Comparison of ENCODE assay signal across 1 cellular context in genomic region chr17:41930009-41930832, GRCh38.
TF ChIP-seq lines count a peak whose summit lies in the region.

Gene ODAD4, plus strand, starts transcription at chr17:41930617. Its CDS starts 107 bp downstream, at chr17:41930724.

TF ChIP-seq in H1, 55 proteins besides CTCF, POLR2A, EP300 and RAD21 (continued from another document):
- TF ChIP-seq KDM4A (IDR thresholded peaks at IDR 0.05; ENCODE audit: low read depth, low read length, severe bottlenecking) (peak; percentile 47), KDM1A (IDR thresholded peaks at IDR 0.05; ENCODE audit: borderline replicate concordance, low read length) (peak; percentile 85), POLR2AphosphoS5 (IDR thresholded peaks at IDR 0.05; ENCODE audit: low read depth, low read length) (peak; percentile 83), HDAC6 (IDR thresholded peaks at IDR 0.05; ENCODE audit: low read depth, low read length) (no peak), CBX5 (IDR thresholded peaks at IDR 0.05; ENCODE audit: low read depth, low read length) (no peak), CTBP2 (IDR thresholded peaks at IDR 0.05; ENCODE audit: borderline replicate concordance, insufficient read depth, insufficient read length, low read length) (no peak), BCL11A (IDR thresholded peaks at IDR 0.05; ENCODE audit: low read depth in 2 of 2, low read length in 2 of 2) (no peak), SP4 (IDR thresholded peaks at IDR 0.05; ENCODE audit: low read length) (no peak), EGR1 (IDR thresholded peaks at IDR 0.05; ENCODE audit: borderline replicate concordance, low read depth, low read length) (peak; percentile 75; the same call in 1 of the 2 replicates), ATF2 (IDR thresholded peaks at IDR 0.05; ENCODE audit: low read length) (no peak), ZNF274 (IDR thresholded peaks at IDR 0.05; ENCODE audit: borderline replicate concordance, extremely low read depth, low read length) (no peak), MAX (IDR thresholded peaks at IDR 0.05) (peak; percentile 61), KDM5A (IDR thresholded peaks at IDR 0.05; ENCODE audit: low read length) (no peak), CHD7 (IDR thresholded peaks at IDR 0.05; ENCODE audit: insufficient replicate concordance, low read length) (no peak), SIRT6 (IDR thresholded peaks at IDR 0.05; ENCODE audit: low read length) (no peak), TAF7 (optimal IDR thresholded peaks at IDR 0.05; ENCODE audit: borderline replicate concordance, low read depth, low read length) (no peak), USF2 (IDR thresholded peaks at IDR 0.05; ENCODE audit: low read length) (no peak), TAF1 (IDR thresholded peaks at IDR 0.05; ENCODE audit: low read depth, low read length) (peak; percentile 80; the same call in 1 of the 2 replicates), SIN3A (conservative IDR thresholded peaks at IDR 0.05 in 1 of 2, IDR thresholded peaks at IDR 0.05 in 1 of 2; ENCODE audit: low read depth in 1 of 2, low read length in 2 of 2) (peak; percentile 47 to 86; a peak in 2 of 4 replicates), TCF12 (IDR thresholded peaks at IDR 0.05; ENCODE audit: low read depth, low read length) (no peak), EZH2 (IDR thresholded peaks at IDR 0.05; ENCODE audit: low read depth, low read length, severe bottlenecking) (no peak), JUND (IDR thresholded peaks at IDR 0.05; ENCODE audit: low read length) (no peak), CHD1 (IDR thresholded peaks at IDR 0.05; ENCODE audit: low read depth, low read length) (no peak), SP1 (IDR thresholded peaks at IDR 0.05; ENCODE audit: low read depth, low read length) (no peak), SIX5 (IDR thresholded peaks at IDR 0.05; ENCODE audit: low read depth, low read length) (no peak), CREB1 (IDR thresholded peaks at IDR 0.05) (peak; percentile 46; the same call in 1 of the 2 replicates), PHF8 (conservative IDR thresholded peaks at IDR 0.05; ENCODE audit: low read depth, low read length) (peak; percentile 75), MAFK (IDR thresholded peaks at IDR 0.05; ENCODE audit: low read depth, low read length) (no peak), RFX5 (IDR thresholded peaks at IDR 0.05; ENCODE audit: borderline replicate concordance, low read depth, low read length) (no peak), RBBP5 (IDR thresholded peaks at IDR 0.05; ENCODE audit: borderline replicate concordance, low read depth, low read length) (no peak; the same call in 1 of the 2 replicates), RXRA (IDR thresholded peaks at IDR 0.05; ENCODE audit: insufficient read depth, low read depth, low read length) (no peak), GTF2F1 (IDR thresholded peaks at IDR 0.05; ENCODE audit: borderline replicate concordance, low read depth, low read length) (no peak), BACH1 (IDR thresholded peaks at IDR 0.05; ENCODE audit: low read length) (no peak), TBP (IDR thresholded peaks at IDR 0.05; ENCODE audit: low read depth, low read length) (peak; percentile 63; the same call in 1 of the 2 replicates), POU5F1 (IDR thresholded peaks at IDR 0.05; ENCODE audit: low read depth, low read length) (no peak), ASH2L (IDR thresholded peaks at IDR 0.05; ENCODE audit: low read length) (no peak), ATF3 (IDR thresholded peaks at IDR 0.05; ENCODE audit: insufficient read depth, low read depth, low read length) (no peak), JUN (IDR thresholded peaks at IDR 0.05; ENCODE audit: low read depth, low read length) (no peak), FOSL1 (IDR thresholded peaks at IDR 0.05; ENCODE audit: insufficient read depth, low read depth, low read length) (no peak), RNF2 (IDR thresholded peaks at IDR 0.05; ENCODE audit: borderline replicate concordance, low read depth, low read length, missing control alignments, poor library complexity, severe bottlenecking) (no peak), BRCA1 (IDR thresholded peaks at IDR 0.05; ENCODE audit: low read depth, low read length) (no peak), SP2 (IDR thresholded peaks at IDR 0.05; ENCODE audit: low read length) (no peak), E2F6 (IDR thresholded peaks at IDR 0.05) (peak; percentile 62; the same call in 1 of the 2 replicates), GABPA (IDR thresholded peaks at IDR 0.05; ENCODE audit: borderline replicate concordance, insufficient read depth, low read length) (peak; percentile 57; the same call in 1 of the 2 replicates), CBX8 (IDR thresholded peaks at IDR 0.05; ENCODE audit: borderline replicate concordance, low read depth, low read length) (no peak), HDAC2 (IDR thresholded peaks at IDR 0.05; ENCODE audit: borderline replicate concordance in 1 of 2, low read depth in 2 of 2, low read length in 2 of 2) (peak in 1 of 2 experiments; percentile 95; a peak in 1 of 4 replicates), NRF1 (IDR thresholded peaks at IDR 0.05; ENCODE audit: low read depth, low read length) (peak; percentile 91), YY1 (IDR thresholded peaks at IDR 0.05; ENCODE audit: low read depth, low read length) (no peak), CHD2 (IDR thresholded peaks at IDR 0.05; ENCODE audit: low read length) (no peak), SUZ12 (IDR thresholded peaks at IDR 0.05; ENCODE audit: low read length) (no peak), SAP30 (IDR thresholded peaks at IDR 0.05; ENCODE audit: insufficient read depth, insufficient replicate concordance, low read length) (peak; percentile 80)
